Comparison of ENCODE assay signal across 31 cellular contexts in genomic region chr2:169031202-169031601, GRCh38. TPM values are rescaled to one million over a fixed set of nuclear protein-coding genes. Genes with fewer than 3 reads are reported as not detected.
DNase-seq lines count a peak whose midpoint lies in the region; ATAC-seq and TF ChIP-seq lines count a peak whose summit lies in the region.
"Had no signal": no experiment of that assay in that cellular context is flagged by ENCODE, and none has a peak within 500 bp of the region (broad histone marks: within the 10 kb centered on the region; RNA-seq: fewer than 3 reads in every experiment).

TSS of gene ABCB11 (minus strand) at chr2:169031324. CDS start at chr2:169018125, 13,199 bp downstream.

- H3K23ac ChIP-seq in mesendoderm (ENCODE audit: low read length), result no peak within 1 kb of the TSS

- peak; percentile 22 for DNase-seq in HuH-7 (ENCODE audit: low spot score)
- DNase-seq in hepatocyte (ENCODE audit: low spot score), result no peak
- DNase-seq in mesendoderm, result no peak
- DNase-seq in DMS79 (lab: John Stamatoyannopoulos, UW), result no peak
- no peak for DNase-seq in AG08396 (ENCODE audit: low spot score)
- no peak for DNase-seq in cerebellar cortex (ENCODE audit: low spot score)
- DNase-seq: AML-193; CD4-positive, alpha-beta T cell; DMS53; GM23248; HFFc6; Kasumi-1; NCI-H1092; NCI-H1417 treated with DMSO at 0.1 percent for 48 hours; NCI-H1694 treated with DMSO at 0.1 percent for 48 hours; NCI-H2081 treated with DMSO at 0.1 percent for 48 hours; NCI-H2171; NCI-H226; NCI-H510A; NCI-H69; Right ventricle myocardium superior; RPMI8226 had no signal

- H3K9ac ChIP-seq in mesendoderm (ENCODE audit: low read length), result no peak within 1 kb of the TSS
- H3K9ac ChIP-seq: BLaER1 treated with 17β-estradiol and CSF1 and Interleukin-3, amounts not matched to agents 10 nM and 100 nM; GM23248 had no signal

- H3K36me3 ChIP-seq in ACC112 (ENCODE audit: insufficient read depth, low read length) (no peaks in the 10 kb centered on the region), hepatocyte (replicated peaks; ENCODE audit: insufficient read depth, low read depth) (no peaks in the 10 kb centered on the region), mesendoderm (ENCODE audit: control insufficient read depth, insufficient read depth, low read length) (no peaks in the 10 kb centered on the region)
- H3K36me3 ChIP-seq: BLaER1 treated with 17β-estradiol and CSF1 and Interleukin-3, amounts not matched to agents 10 nM and 100 nM; HAP-1; SJSA1 had no signal

- no peak within 1 kb of the TSS for H2BK5ac ChIP-seq in mesendoderm (ENCODE audit: low read length)

- no peak within 1 kb of the TSS for H3K4me2 ChIP-seq in hepatocyte
- no peak within 1 kb of the TSS for H3K4me2 ChIP-seq in mesendoderm (ENCODE audit: low read length)
- H3K4me2 ChIP-seq: BLaER1 treated with 17β-estradiol and CSF1 and Interleukin-3, amounts not matched to agents 10 nM and 100 nM had no signal

- ATAC-seq in HG03521 (IDR thresholded peaks at IDR 0.05; ENCODE audit: unreplicated experiment), result no peak
- ATAC-seq: GM12878 had no signal

- no peak for TF ChIP-seq CTCF in hepatocyte (IDR thresholded peaks at IDR 0.05; ENCODE audit: poor library complexity)

- H3K4me1 ChIP-seq in ACC112 (ENCODE audit: control insufficient read depth, insufficient read depth, low read length, unreplicated experiment) (no peaks in the 10 kb centered on the region), hepatocyte (ENCODE audit: insufficient read depth) (no peaks in the 10 kb centered on the region), mesendoderm (ENCODE audit: control insufficient read depth, low read depth, low read length) (no peaks in the 10 kb centered on the region)
- H3K4me1 ChIP-seq: HAP-1 had no signal

- H3K79me2 ChIP-seq in ACC112 (ENCODE audit: control insufficient read depth, insufficient read depth, low read length, unreplicated experiment) (no peaks in the 10 kb centered on the region), hepatocyte (no peaks in the 10 kb centered on the region), mesendoderm (ENCODE audit: control insufficient read depth, insufficient read depth, low read length) (no peaks in the 10 kb centered on the region)

- no peak within 1 kb of the TSS for H2AK5ac ChIP-seq in mesendoderm (ENCODE audit: low read length)

- H3K27me3 ChIP-seq in ACC112 (ENCODE audit: insufficient read depth, low read length) (no peaks in the 10 kb centered on the region), hepatocyte (no peaks in the 10 kb centered on the region), mesendoderm (ENCODE audit: insufficient read depth, low read length, poor library complexity) (no peaks in the 10 kb centered on the region)
- H3K27me3 ChIP-seq: BLaER1 treated with 17β-estradiol and CSF1 and Interleukin-3, amounts not matched to agents 10 nM and 100 nM; SJSA1 had no signal

- H4K8ac ChIP-seq in mesendoderm (ENCODE audit: low read depth, low read length), result no peak within 1 kb of the TSS

- H3K4ac ChIP-seq in mesendoderm (ENCODE audit: low read depth, low read length), result no peak within 1 kb of the TSS

- H3K79me1 ChIP-seq in mesendoderm (ENCODE audit: low read length), result no peaks in the 10 kb centered on the region

- no peaks in the 10 kb centered on the region for H3K9me3 ChIP-seq in hepatocyte (ENCODE audit: low read depth)
- H3K9me3 ChIP-seq: HAP-1, SJSA1 had no signal

- H3K18ac ChIP-seq in mesendoderm (ENCODE audit: low read length), result no peak within 1 kb of the TSS

- H4K5ac ChIP-seq in mesendoderm (ENCODE audit: low read length), result no peak within 1 kb of the TSS

- H3K9me2 ChIP-seq in hepatocyte (replicated peaks; ENCODE audit: insufficient read depth), result no peaks in the 10 kb centered on the region

- H4K20me1 ChIP-seq in hepatocyte (ENCODE audit: insufficient read depth, poor library complexity, severe bottlenecking), result no peaks in the 10 kb centered on the region
- H4K20me1 ChIP-seq: BLaER1 treated with 17β-estradiol and CSF1 and Interleukin-3, amounts not matched to agents 10 nM and 100 nM had no signal

- peak within 1 kb of the TSS; percentile 59 for H2BK15ac ChIP-seq in mesendoderm (replicated peaks; ENCODE audit: low read depth)

- H2AFZ ChIP-seq in ACC112 (ENCODE audit: low read length, unreplicated experiment) (peak within 1 kb of the TSS; percentile 31), hepatocyte (no peak within 1 kb of the TSS)
- H2AFZ ChIP-seq: GM23248 had no signal

- WGBS in hepatocyte (ENCODE audit: low lambda C conversion rate, missing lambda C conversion rate), result 61% methylated on average over 3 of the region's 3 CpGs
- no CpG with 5 or more reads among the region's 3 CpGs for WGBS in mesendoderm (ENCODE audit: extremely low coverage, insufficient coverage, low lambda C conversion rate)

- no peak within 1 kb of the TSS for H3K27ac ChIP-seq in ACC112 (ENCODE audit: low read depth, low read length)
- H3K27ac ChIP-seq in hepatocyte, result peak within 1 kb of the TSS; percentile 21
- H3K27ac ChIP-seq in mesendoderm (ENCODE audit: low read depth, low read length), result no peak within 1 kb of the TSS
- H3K27ac ChIP-seq: BLaER1 treated with 17β-estradiol and CSF1 and Interleukin-3, amounts not matched to agents 10 nM and 100 nM; GM23248; SJSA1 had no signal

- peak within 1 kb of the TSS; percentile 95 for H2BK120ac ChIP-seq in mesendoderm (ENCODE audit: low read depth, low read length)

- no peak within 1 kb of the TSS for H3K56ac ChIP-seq in mesendoderm (ENCODE audit: low read length)

- H3K4me3 ChIP-seq in ACC112 (ENCODE audit: low read depth, low read length) (no peak within 1 kb of the TSS), hepatocyte (no peak within 1 kb of the TSS), mesendoderm (ENCODE audit: low read length) (no peak within 1 kb of the TSS)
- H3K4me3 ChIP-seq: BLaER1 treated with 17β-estradiol and CSF1 and Interleukin-3, amounts not matched to agents 10 nM and 100 nM; GM12878; GM23248; HAP-1; SJSA1 had no signal

RNA-seq across cellular contexts. Expression of gene ABCB11, which starts in this region (rescaled TPM):
- 7.3 and 9.2 TPM in 2 replicates for total RNA-seq in hepatocyte
- polyA plus RNA-seq in hepatocyte, result 2.0 and 2.7 TPM in 2 replicates
- 0.03 TPM for polyA plus RNA-seq in mesendoderm (2013, experiment 1 of 2)
- 0.03 TPM for polyA plus RNA-seq in mesendoderm (2013, experiment 2 of 2)
- total RNA-seq: A172; CD4-positive, alpha-beta T cell; GM12878; GM23248; MCF 10A; SJSA1 had no signal
- polyA plus RNA-seq: AG04450, GM12878, GM23248 had no signal
